9 cellular contexts compared by ENCODE assay signal in the genomic region with DNA sequence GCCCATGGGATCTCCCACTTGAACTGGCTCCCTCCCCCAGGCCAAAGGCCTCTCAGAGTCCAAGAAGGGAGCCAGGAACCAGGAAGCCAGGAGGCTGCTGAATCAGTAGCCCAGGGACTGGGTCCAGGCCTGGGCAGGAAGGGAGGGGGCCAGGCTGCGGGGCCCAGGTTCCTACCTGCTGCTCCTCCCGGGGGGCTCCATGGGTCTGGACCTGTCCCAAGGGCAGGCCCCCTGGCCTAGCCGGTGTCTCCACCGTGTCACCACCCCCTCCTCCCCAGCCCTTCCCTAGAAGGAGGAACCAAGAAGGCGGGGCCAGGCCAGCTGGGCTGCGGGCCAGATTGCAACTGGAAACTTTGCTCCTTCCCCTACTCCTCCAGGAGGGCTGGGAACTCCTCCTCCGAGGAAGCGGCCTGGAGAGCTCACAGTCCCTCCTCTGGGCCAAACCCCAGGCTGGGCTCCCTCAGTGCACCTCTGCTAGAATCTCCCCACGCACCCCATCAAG. TPM values are rescaled to one million over a fixed set of nuclear protein-coding genes. Genes with fewer than 3 reads are reported as not detected.
DNase-seq lines count a peak whose midpoint lies in the region; ATAC-seq and TF ChIP-seq lines count a peak whose summit lies in the region.
"Had no signal": no experiment of that assay in that cellular context is flagged by ENCODE, and none has a peak within 500 bp of the region (broad histone marks: within the 10 kb centered on the region; RNA-seq: fewer than 3 reads in every experiment).

A gene (minus strand): TSS at position 264 of the 502 bp plus-strand sequence.

- peak within 1 kb of the TSS; percentile 16; the same call in 1 of the 2 replicates for H2BK120ac ChIP-seq in IMR-90 (ENCODE audit: low read depth, low read length)

- H3K4me3 ChIP-seq in IMR-90 (ENCODE audit: insufficient read depth, low read depth, low read length) (peak within 1 kb of the TSS; percentile 43), adrenal gland (peak within 1 kb of the TSS in 1 of 4 donors; percentile 50)
- H3K4me3 ChIP-seq: GM12878 had no signal

- H3K9ac ChIP-seq in IMR-90 (ENCODE audit: low read depth, low read length): peak within 1 kb of the TSS; percentile 50

- H3K4me1 ChIP-seq in IMR-90 (ENCODE audit: control insufficient read depth, insufficient read depth, low read length) (peaks cover 7% of the 10 kb centered on the region), adrenal gland (replicated peaks in 1 of 2) (peaks cover 7 to 35% of the 10 kb centered on the region in 2 donors)

- no peak within 1 kb of the TSS for H3K4me3 Mint-ChIP-seq in progenitor cell of endocrine pancreas (ENCODE audit: low read depth)
- H3K4me3 Mint-ChIP-seq in activated CD4-positive, alpha-beta T cell treated with anti-CD3 and anti-CD28 coated beads for 36 hours: no peak within 1 kb of the TSS

- no TSS peak for BruUV-seq in IMR-90 (replicated peaks; lab: Mats Ljungman, UMichigan)

- H3K4ac ChIP-seq in IMR-90 (ENCODE audit: low read depth, low read length): peak within 1 kb of the TSS; percentile 70

- DNase-seq in AG08395 (ENCODE audit: low spot score) (peak; percentile 80), IMR-90 (peak; percentile 77), adrenal gland (peak; percentile 83 to 90 (median 86)), Right ventricle myocardium superior (peak; percentile 90), progenitor cell of endocrine pancreas (ENCODE audit: low spot score, unreplicated experiment) (no peak), putamen (ENCODE audit: low spot score) (no peak)
- DNase-seq in activated CD4-positive, alpha-beta T cell treated with anti-CD3 and anti-CD28 coated beads for 36 hours: no peak

- no peak for TF ChIP-seq POLR2A in IMR-90 (IDR thresholded peaks at IDR 0.05; ENCODE audit: low read depth, low read length)
- peak in 1 of 2 donors; percentile 41 for TF ChIP-seq POLR2A in adrenal gland (IDR thresholded peaks at IDR 0.05)

- H3K27ac Mint-ChIP-seq in progenitor cell of endocrine pancreas: no peak within 1 kb of the TSS
- no peak within 1 kb of the TSS for H3K27ac Mint-ChIP-seq in activated CD4-positive, alpha-beta T cell treated with anti-CD3 and anti-CD28 coated beads for 36 hours

- H3K9me3 Mint-ChIP-seq in progenitor cell of endocrine pancreas (ENCODE audit: low read depth): peaks cover 3% of the 10 kb centered on the region
- no peaks in the 10 kb centered on the region for H3K9me3 Mint-ChIP-seq in activated CD4-positive, alpha-beta T cell treated with anti-CD3 and anti-CD28 coated beads for 36 hours (ENCODE audit: low read depth)

- 0 out of 3 replicates have a peak within 1 kb of the TSS, but pooled peaks have one; percentile 1 for H2BK15ac ChIP-seq in IMR-90 (ENCODE audit: low read depth, low read length)

- no peak for TF ChIP-seq CTCF in IMR-90 (conservative IDR thresholded peaks at IDR 0.05; ENCODE audit: low read depth, low read length)
- TF ChIP-seq CTCF in adrenal gland (IDR thresholded peaks at IDR 0.05): no peak
- no peak for TF ChIP-seq CTCF in progenitor cell of endocrine pancreas (IDR thresholded peaks at IDR 0.05; ENCODE audit: unreplicated experiment)

- in situ Hi-C loops in IMR-90 (cut with MboI; ENCODE audit: low sequenced_read_pairs): no loop called here

- H3K36me3 Mint-ChIP-seq in progenitor cell of endocrine pancreas (ENCODE audit: insufficient read depth): no peaks in the 10 kb centered on the region
- no peaks in the 10 kb centered on the region for H3K36me3 Mint-ChIP-seq in activated CD4-positive, alpha-beta T cell treated with anti-CD3 and anti-CD28 coated beads for 36 hours (ENCODE audit: low read depth)

- peak within 1 kb of the TSS; percentile 43; the same call in 1 of the 2 replicates for H4K5ac ChIP-seq in IMR-90 (ENCODE audit: low read depth, low read length)

- POLR2A ChIA-PET in IMR-90 (lab: Charles Lee; ENCODE audit: unreplicated experiment): interaction anchor here (0.5 kb wide), 1 partner anchor 228 kb away, joined by 3 read pairs; no protein-coding TSS in a partner anchor
- POLR2A ChIA-PET in activated CD4-positive, alpha-beta T cell treated with anti-CD3 and anti-CD28 coated beads for 36 hours (lab: Charles Lee): no interaction called here

- peaks cover 11% of the 10 kb centered on the region; the same call in 1 of the 2 replicates for H3K27me3 ChIP-seq in IMR-90 (ENCODE audit: control insufficient read depth, insufficient read depth, low read length)
- H3K27me3 ChIP-seq in adrenal gland: peaks cover 13% of the 10 kb centered on the region

- 0 out of 2 replicates have a peak within 1 kb of the TSS, but pooled peaks have one; percentile 47 for H3K56ac ChIP-seq in IMR-90 (ENCODE audit: extremely low read depth, insufficient read depth, low read length)

- peaks cover 6% of the 10 kb centered on the region for H3K9me1 ChIP-seq in IMR-90 (ENCODE audit: insufficient read depth, low read length)

- peak within 1 kb of the TSS; percentile 88 for H2AFZ ChIP-seq in IMR-90 (replicated peaks; ENCODE audit: low read length, poor library complexity)

- H3K4me2 ChIP-seq in IMR-90 (ENCODE audit: low read depth, low read length): peak within 1 kb of the TSS; percentile 90

- peak within 1 kb of the TSS; percentile 51; the same call in 1 of the 2 replicates for H4K91ac ChIP-seq in IMR-90 (ENCODE audit: insufficient read depth, low read depth, low read length)

- H3K14ac ChIP-seq in IMR-90 (replicated peaks; ENCODE audit: low read depth, low read length): peak within 1 kb of the TSS; percentile 29

- dilution Hi-C loops in IMR-90 (cut with HindIII; ENCODE audit: low sequenced_read_pairs, unreplicated experiment): no loop called here

- H3K27ac ChIP-seq in IMR-90 (ENCODE audit: insufficient read depth, low read length) (peak within 1 kb of the TSS; percentile 77), adrenal gland (peak within 1 kb of the TSS; percentile 54 to 89 (median 76))

- H3K36me3 ChIP-seq in IMR-90 (ENCODE audit: control insufficient read depth, insufficient read depth, low read length) (no peaks in the 10 kb centered on the region), adrenal gland (replicated peaks in 1 of 2) (no peaks in the 10 kb centered on the region)

- ATAC-seq in IMR-90 (ENCODE audit: low read depth) (peak; percentile 88), Right ventricle myocardium superior (ENCODE audit: poor library complexity) (peak; percentile 92), GM19328 (IDR thresholded peaks at IDR 0.05; ENCODE audit: unreplicated experiment) (no peak)
- no peak for ATAC-seq in activated CD4-positive, alpha-beta T cell treated with anti-CD3 and anti-CD28 coated beads for 36 hours

- CTCF ChIA-PET in IMR-90 (lab: Yijun Ruan, JAX): no interaction called here
- CTCF ChIA-PET in activated CD4-positive, alpha-beta T cell treated with anti-CD3 and anti-CD28 coated beads for 36 hours (lab: Charles Lee): interaction anchor here (0.5 kb wide), 1 partner anchor 103 kb away, joined by 4 read pairs; no protein-coding TSS in a partner anchor

- peak within 1 kb of the TSS; percentile 42 for H2AK5ac ChIP-seq in IMR-90 (ENCODE audit: low read depth, low read length)

- peak within 1 kb of the TSS in 1 of 2 experiments; percentile 84; a peak in 3 of 4 replicates for H4K8ac ChIP-seq in IMR-90 (ENCODE audit: low read depth in 2 of 2, low read length in 2 of 2)

- H3K79me1 ChIP-seq in IMR-90 (ENCODE audit: low read depth in 1 of 2, low read length in 2 of 2): peaks cover 5 to 19% of the 10 kb centered on the region in 2 experiments; a peak in 3 of 4 replicates

- WGBS in IMR-90 (ENCODE audit: extremely low coverage in 2 of 2, insufficient read length in 1 of 2), 2 experiments: no CpG with 5 or more reads among the region's 9 CpGs
- 3 to 11% methylated on average over 9 of the region's 9 CpGs; no CpG with 5 or more reads in 2 of the 4 donors for WGBS in adrenal gland, 4 donors

- no peaks in the 10 kb centered on the region for H3K27me3 Mint-ChIP-seq in progenitor cell of endocrine pancreas
- H3K27me3 Mint-ChIP-seq in activated CD4-positive, alpha-beta T cell treated with anti-CD3 and anti-CD28 coated beads for 36 hours: no peaks in the 10 kb centered on the region

- TF ChIP-seq RAD21 in IMR-90 (IDR thresholded peaks at IDR 0.05; ENCODE audit: low read length): no peak

- peak within 1 kb of the TSS; percentile 85 for H2AK9ac ChIP-seq in IMR-90 (replicated peaks; ENCODE audit: low read depth, low read length, poor library complexity)

- peak within 1 kb of the TSS; percentile 48 for H2BK5ac ChIP-seq in IMR-90 (ENCODE audit: low read depth, low read length, poor library complexity, severe bottlenecking)

- peaks cover 4% of the 10 kb centered on the region; the same call in 1 of the 2 replicates for H4K20me1 ChIP-seq in IMR-90 (ENCODE audit: insufficient read depth, low read length)

- peaks cover 4% of the 10 kb centered on the region for H3K4me1 Mint-ChIP-seq in progenitor cell of endocrine pancreas (ENCODE audit: low read depth)
- H3K4me1 Mint-ChIP-seq in activated CD4-positive, alpha-beta T cell treated with anti-CD3 and anti-CD28 coated beads for 36 hours: peaks cover 8% of the 10 kb centered on the region

- H3K9me3 ChIP-seq in IMR-90 (ENCODE audit: control insufficient read depth, insufficient read depth, low read length) (no peaks in the 10 kb centered on the region), adrenal gland (replicated peaks in 1 of 3) (no peaks in the 10 kb centered on the region)

- peak within 1 kb of the TSS; percentile 35; the same call in 1 of the 2 replicates for H3K23ac ChIP-seq in IMR-90 (ENCODE audit: low read depth, low read length)

- 0 out of 2 replicates have a peak within 1 kb of the TSS, but pooled peaks have one; percentile 3 for H2BK20ac ChIP-seq in IMR-90 (ENCODE audit: low read depth, low read length)

- H3K18ac ChIP-seq in IMR-90 (ENCODE audit: low read depth, low read length): peak within 1 kb of the TSS; percentile 40

- intact Hi-C loops in IMR-90 (cut with micrococcal nuclease) (no loop called here), adrenal gland (cut with DNase I) (loop anchor here in 1 of 2 donors (5.0 kb wide), 1 partner anchor 51 kb away; no protein-coding TSS in a partner anchor), Right ventricle myocardium superior (cut with DNase I) (no loop called here)
- intact Hi-C loops in activated CD4-positive, alpha-beta T cell treated with anti-CD3 and anti-CD28 coated beads for 36 hours (cut with DNase I, micrococcal nuclease): no loop called here

TF ChIP-seq in IMR-90, 13 proteins besides CTCF, POLR2A, EP300 and RAD21:
- TF ChIP-seq MAZ (IDR thresholded peaks at IDR 0.05; ENCODE audit: borderline replicate concordance, low read depth, low read length) (peak; percentile 46; the same call in 1 of the 2 replicates), SMC3 (IDR thresholded peaks at IDR 0.05; ENCODE audit: low read depth, low read length) (no peak)

RNA-seq across cellular contexts. Expression of the gene that starts here (rescaled TPM):
- total RNA-seq in IMR-90 (2012; rRNA removed) (2.5 and 3.9 TPM in 2 replicates), adrenal gland (10 to 100 TPM; 15.0 to 56.1 (median 37.8) TPM), Right ventricle myocardium superior (10.5 TPM), progenitor cell of endocrine pancreas (15.1 and 18.1 TPM in 2 replicates)
- polyA plus RNA-seq in IMR-90 (2012; rRNA removed) (11.4 and 13.0 TPM in 2 replicates), adrenal gland (10 to 100 TPM; 18.4 to 67.9 (median 58.3) TPM)
- polyA plus RNA-seq in IMR-90 (2012; cell fraction: cytosol; rRNA removed): 11.5 and 14.2 TPM in 2 replicates
- 17.3 and 23.1 TPM in 2 replicates for polyA plus RNA-seq in IMR-90 (2012; cell fraction: nucleus; rRNA removed; ENCODE audit: low replicate concordance)
- under 1 TPM; 0.21 TPM for total RNA-seq in activated CD4-positive, alpha-beta T cell treated with anti-CD3 and anti-CD28 coated beads for 36 hours

Comparison
In these comparisons a context has a peak if more than half of its experiments do, and no peak if none do; other contexts are left out.
1. DNase-seq: peak in AG08395 (single experiment), IMR-90 (single experiment), adrenal gland (7 of 7) and Right ventricle myocardium superior (single experiment); none in progenitor cell of endocrine pancreas (single experiment), activated CD4-positive, alpha-beta T cell treated with anti-CD3 and anti-CD28 coated beads for 36 hours (single experiment) and putamen (single experiment).
2. ATAC-seq: peak in IMR-90 (single experiment) and Right ventricle myocardium superior (single experiment); none in GM19328 (single experiment) and activated CD4-positive, alpha-beta T cell treated with anti-CD3 and anti-CD28 coated beads for 36 hours (single experiment).